ENCODE assay signal across 1 cellular context in genomic region chr20:63215101-63216040, GRCh38.
TF ChIP-seq lines count a peak whose summit lies in the region.

No MANE protein-coding gene starts in this region.

TF ChIP-seq in HepG2, 621 proteins besides CTCF, POLR2A, EP300 and RAD21 (continued from another document and continues in another):
- TF ChIP-seq TERF1 (CRISPR knock-in tag; IDR thresholded peaks at IDR 0.05) (peak; percentile 48; the same call in 1 of the 2 replicates), ZNF512B (CRISPR knock-in tag; IDR thresholded peaks at IDR 0.05; ENCODE audit: borderline replicate concordance) (no peak), HDAC1 (CRISPR knock-in tag; IDR thresholded peaks at IDR 0.05) (peak; percentile 61), TFE3 (CRISPR knock-in tag; IDR thresholded peaks at IDR 0.05) (no peak), ASH2L (IDR thresholded peaks at IDR 0.05; ENCODE audit: insufficient read length, low read depth, low read length) (peak; percentile 55), GTF3A (CRISPR knock-in tag; conservative IDR thresholded peaks at IDR 0.05) (no peak; the same call in 1 of the 2 replicates), SRSF1 (optimal IDR thresholded peaks at IDR 0.05; ENCODE audit: low read depth, low read length) (no peak), HMG20B (CRISPR knock-in tag; conservative IDR thresholded peaks at IDR 0.05) (no peak), MYNN (CRISPR knock-in tag; IDR thresholded peaks at IDR 0.05; ENCODE audit: low read depth) (no peak), ARHGAP35 (CRISPR knock-in tag; IDR thresholded peaks at IDR 0.05; ENCODE audit: borderline replicate concordance) (no peak), DNMT1 (CRISPR knock-in tag; IDR thresholded peaks at IDR 0.05) (no peak), XRCC5 (optimal IDR thresholded peaks at IDR 0.05; ENCODE audit: low read length) (peak; percentile 80), ZBTB10 (CRISPR knock-in tag; IDR thresholded peaks at IDR 0.05; ENCODE audit: borderline replicate concordance) (0 out of 2 replicates have a peak, but pooled peaks have one; percentile 7), NR2F2 (IDR thresholded peaks at IDR 0.05; ENCODE audit: borderline replicate concordance, low read depth) (no peak), MED1 (CRISPR knock-in tag; IDR thresholded peaks at IDR 0.05) (peak; percentile 36), DMTF1 (CRISPR knock-in tag; IDR thresholded peaks at IDR 0.05) (no peak), BHLHE40 (IDR thresholded peaks at IDR 0.05; ENCODE audit: low read length) (peak; percentile 85), ZNF777 (CRISPR knock-in tag; IDR thresholded peaks at IDR 0.05) (no peak), ZNF343 (CRISPR knock-in tag; IDR thresholded peaks at IDR 0.05) (no peak), ZNF260 (CRISPR knock-in tag; IDR thresholded peaks at IDR 0.05; ENCODE audit: borderline replicate concordance, low read depth) (no peak), MTF1 (CRISPR knock-in tag; IDR thresholded peaks at IDR 0.05) (no peak), ISL2 (CRISPR knock-in tag; IDR thresholded peaks at IDR 0.05) (no peak), ZNF607 (CRISPR knock-in tag; IDR thresholded peaks at IDR 0.05; ENCODE audit: borderline replicate concordance) (no peak), NR3C1 (CRISPR knock-in tag; IDR thresholded peaks at IDR 0.05) (no peak), THYN1 (CRISPR knock-in tag; IDR thresholded peaks at IDR 0.05; ENCODE audit: borderline replicate concordance, low read depth) (no peak), KLF11 (CRISPR knock-in tag; IDR thresholded peaks at IDR 0.05) (no peak), ZNF710 (CRISPR knock-in tag; IDR thresholded peaks at IDR 0.05; ENCODE audit: borderline replicate concordance) (peak; percentile 52; the same call in 1 of the 2 replicates), ELF1 (CRISPR knock-in tag; IDR thresholded peaks at IDR 0.05) (0 out of 2 replicates have a peak, but pooled peaks have one; percentile 5), MXI1 (IDR thresholded peaks at IDR 0.05; ENCODE audit: borderline replicate concordance, low read depth, low read length) (0 out of 3 replicates have a peak, but pooled peaks have one; percentile 10), ZNF562 (CRISPR knock-in tag; IDR thresholded peaks at IDR 0.05; ENCODE audit: borderline replicate concordance) (no peak), ZNF441 (CRISPR knock-in tag; IDR thresholded peaks at IDR 0.05; ENCODE audit: borderline replicate concordance) (peak; percentile 26; the same call in 1 of the 2 replicates), GATAD2A (CRISPR knock-in tag; IDR thresholded peaks at IDR 0.05) (0 out of 2 replicates have a peak, but pooled peaks have one; percentile 16), ZHX1 (CRISPR knock-in tag; IDR thresholded peaks at IDR 0.05; ENCODE audit: low read depth) (0 out of 2 replicates have a peak, but pooled peaks have one; percentile 36), ETV5 (CRISPR knock-in tag; IDR thresholded peaks at IDR 0.05; ENCODE audit: borderline replicate concordance) (no peak), ZC3H13 (CRISPR knock-in tag; IDR thresholded peaks at IDR 0.05) (no peak), ZNF547 (CRISPR knock-in tag; IDR thresholded peaks at IDR 0.05) (peak; percentile 55; the same call in 1 of the 2 replicates), SYNCRIP (IDR thresholded peaks at IDR 0.05; ENCODE audit: insufficient read depth, low read depth, low read length) (no peak), RBFOX2 (IDR thresholded peaks at IDR 0.05; ENCODE audit: low read depth, low read length) (peak; percentile 58), ZNF775 (CRISPR knock-in tag; IDR thresholded peaks at IDR 0.05; ENCODE audit: borderline replicate concordance) (no peak), REXO4 (CRISPR knock-in tag; IDR thresholded peaks at IDR 0.05; ENCODE audit: borderline replicate concordance) (no peak), MATR3 (CRISPR knock-in tag; IDR thresholded peaks at IDR 0.05) (no peak), TAF15 (IDR thresholded peaks at IDR 0.05; ENCODE audit: low read depth, low read length, poor library complexity, severe bottlenecking) (no peak), NPAS2 (CRISPR knock-in tag; IDR thresholded peaks at IDR 0.05; ENCODE audit: borderline replicate concordance) (no peak), DDIT3 (CRISPR knock-in tag; IDR thresholded peaks at IDR 0.05) (no peak), JARID2 (CRISPR knock-in tag; IDR thresholded peaks at IDR 0.05; ENCODE audit: insufficient replicate concordance) (no peak), ZBTB43 (CRISPR knock-in tag; conservative IDR thresholded peaks at IDR 0.05) (peak; percentile 18; the same call in 1 of the 2 replicates), MXD1 (CRISPR knock-in tag; IDR thresholded peaks at IDR 0.05) (no peak)
